18 cellular contexts compared by ENCODE assay signal in genomic region chr2:217147751-217148318, GRCh38.
"Had no signal": no experiment of that assay in that cellular context is flagged by ENCODE, and none has a peak within 500 bp of the region (broad histone marks: within the 10 kb centered on the region; RNA-seq: fewer than 3 reads in every experiment).

No MANE protein-coding gene starts in this region.

- DNase-seq: activated CD4-positive, alpha-beta T cell treated with anti-CD3 and anti-CD28 coated beads, Interleukin-2, amount 50 U/mL, for 1 hour; activated CD8-positive, alpha-beta memory T cell treated with anti-CD3 and anti-CD28 coated beads for 24 hours; activated gamma-delta T cell treated with Interleukin-2 at 50 U/mL for 16 hours; amygdala; cerebellar nuclear complex; effector memory CD8-positive, alpha-beta T cell; hypothalamus; naive thymus-derived CD8-positive, alpha-beta T cell; SJCRH30; stimulated activated CD4-positive, alpha-beta T cell treated with anti-CD3 and anti-CD28 coated beads, Interleukin-4, amount 100 ng/mL, for 1 hour; stimulated activated naive CD4-positive, alpha-beta T cell; T-helper 17 cell had no signal

- H3K9me3 Mint-ChIP-seq: dendritic cell treated with granulocyte-macrophage colony-stimulating factor and Interleukin-4, amounts not matched to agents 40 ng/mL and 50 ng/mL, for 4 days; effector memory CD8-positive, alpha-beta T cell had no signal

- H3K4me1 Mint-ChIP-seq: naive thymus-derived CD8-positive, alpha-beta T cell; T-helper 17 cell had no signal

- H3K9me3 ChIP-seq: neutrophil, SJCRH30 had no signal

- H3K36me3 Mint-ChIP-seq: activated naive CD8-positive, alpha-beta T cell; brain; naive thymus-derived CD8-positive, alpha-beta T cell had no signal

- H3K36me3 ChIP-seq: neutrophil, SJCRH30, tibial nerve had no signal

- H3K4me1 ChIP-seq: parathyroid adenoma, SJCRH30, tibial nerve had no signal

- H3K27me3 ChIP-seq: neutrophil, SJCRH30, tibial nerve had no signal

- H3K4me3 ChIP-seq: SJCRH30, tibial nerve had no signal

- H3K4me3 Mint-ChIP-seq: activated naive CD8-positive, alpha-beta T cell; brain; dendritic cell treated with granulocyte-macrophage colony-stimulating factor and Interleukin-4, amounts not matched to agents 40 ng/mL and 50 ng/mL, for 4 days; effector memory CD8-positive, alpha-beta T cell; naive thymus-derived CD8-positive, alpha-beta T cell; T-helper 17 cell had no signal

- ATAC-seq: effector memory CD8-positive, alpha-beta T cell; naive thymus-derived CD8-positive, alpha-beta T cell; T-helper 17 cell had no signal

- H3K27ac ChIP-seq: neutrophil, parathyroid adenoma, SJCRH30, tibial nerve had no signal

- H3K27ac Mint-ChIP-seq: activated naive CD8-positive, alpha-beta T cell; brain; dendritic cell treated with granulocyte-macrophage colony-stimulating factor and Interleukin-4, amounts not matched to agents 40 ng/mL and 50 ng/mL, for 4 days; effector memory CD8-positive, alpha-beta T cell; naive thymus-derived CD8-positive, alpha-beta T cell; T-helper 17 cell had no signal
